13 cellular contexts compared by ENCODE assay signal in genomic region chr11:12199231-12199948, GRCh38.
DNase-seq lines count a peak whose midpoint lies in the region; ATAC-seq, FAIRE-seq and TF ChIP-seq lines count a peak whose summit lies in the region.
"Had no signal": no experiment of that assay in that cellular context is flagged by ENCODE, and none has a peak within 500 bp of the region (broad histone marks: within the 10 kb centered on the region; RNA-seq: fewer than 3 reads in every experiment).

No MANE protein-coding gene starts in this region.

- intact Hi-C loops in GM12878 (cut with micrococcal nuclease; ENCODE audit: unreplicated experiment): no loop called here

- H4K20me1 ChIP-seq in GM12878 (ENCODE audit: control insufficient read depth, insufficient read depth) (no peaks in the 10 kb centered on the region), osteoblast (ENCODE audit: insufficient read depth, low read length) (no peaks in the 10 kb centered on the region)

- no peak overlapping the region for H3K9ac ChIP-seq in GM12878 (ENCODE audit: control insufficient read depth, insufficient read depth, low read length)
- H3K9ac ChIP-seq: neural progenitor cell had no signal

- no peaks in the 10 kb centered on the region for H3K27me3 ChIP-seq in GM12878 (replicated peaks in 1 of 2; ENCODE audit: control insufficient read depth in 2 of 2, insufficient read depth in 2 of 2, low read length in 1 of 2)
- H3K27me3 ChIP-seq in osteoblast (ENCODE audit: insufficient read depth, low read length): no peaks in the 10 kb centered on the region
- H3K27me3 ChIP-seq: neural progenitor cell had no signal

- H3K36me3 ChIP-seq in GM12878 (ENCODE audit: control insufficient read depth in 2 of 2, insufficient read depth in 2 of 2, low read length in 1 of 2) (no peaks in the 10 kb centered on the region), osteoblast (ENCODE audit: insufficient read depth, low read length) (peaks cover 56% of the 10 kb centered on the region)
- H3K36me3 ChIP-seq: neural progenitor cell had no signal

- TF ChIP-seq CTCF in GM12878 (IDR thresholded peaks at IDR 0.05 in 2 of 3, conservative IDR thresholded peaks at IDR 0.05 in 1 of 3; ENCODE audit: control insufficient read depth in 2 of 3, extremely low read depth in 1 of 3, insufficient read depth in 1 of 3, low read depth in 3 of 3, low read length in 3 of 3) (peak in 1 of 3 experiments; percentile 6; a peak in 1 of 6 replicates), osteoblast (IDR thresholded peaks at IDR 0.05; ENCODE audit: extremely low read depth, low read depth, low read length) (no peak), GM10248 (IDR thresholded peaks at IDR 0.05; ENCODE audit: control extremely low read depth, extremely low read depth, low read depth, missing control alignments) (no peak)

- peak; percentile 68 for ATAC-seq in GM12878

- CTCF ChIA-PET in GM12878 (lab: Yijun Ruan, JAX): interaction anchor here (0.6 to 2.8 kb wide), 12 partner anchors 9 to 152 kb away, joined by 3 to 12 read pairs (median 5); no protein-coding TSS in a partner anchor
- CTCF ChIA-PET in GM10248 (lab: Yijun Ruan, JAX): interaction anchor here (1.3 to 2.3 kb wide), 10 partner anchors 9 to 155 kb away, joined by 3 to 7 read pairs (median 4); no protein-coding TSS in a partner anchor

- H3K4me3 ChIP-seq in GM12878 (no peak overlapping the region), osteoblast (ENCODE audit: insufficient read depth, low read length) (no peak overlapping the region)
- H3K4me3 ChIP-seq: A549, neural progenitor cell had no signal

- no peak for FAIRE-seq in GM12878 (lab: Jason Lieb, UNC)
- FAIRE-seq: A549, frontal cortex had no signal

- no peak overlapping the region for H3K27ac ChIP-seq in GM12878 (ENCODE audit: control insufficient read depth, insufficient read depth)
- peak overlapping the region; percentile 99 for H3K27ac ChIP-seq in osteoblast (ENCODE audit: low read depth, low read length)
- H3K27ac ChIP-seq: neural progenitor cell had no signal

- BruUV-seq in GM12878 (replicated peaks; lab: Mats Ljungman, UMichigan): no TSS peak

- H3K4me1 ChIP-seq in GM12878 (ENCODE audit: control insufficient read depth, insufficient read depth, low read length) (peaks cover 26% of the 10 kb centered on the region), osteoblast (ENCODE audit: insufficient read depth, low read length) (peaks cover 55% of the 10 kb centered on the region)

- SMC1A ChIA-PET in GM12878 (lab: Charles Lee; ENCODE audit: uncharacterized antibody, unreplicated experiment): interaction anchor here (0.8 to 3.7 kb wide), 13 partner anchors 10 to 151 kb away, joined by 3 to 16 read pairs (median 5); no protein-coding TSS in a partner anchor

- 62% methylated on average over 13 of the region's 13 CpGs for WGBS in GM12878 (ENCODE audit: insufficient coverage, insufficient replicate concordance, low lambda C conversion rate, missing lambda C conversion rate)

- no peak overlapping the region for H2AFZ ChIP-seq in GM12878 (ENCODE audit: control insufficient read depth, low read depth, low read length)
- no peak overlapping the region for H2AFZ ChIP-seq in osteoblast (ENCODE audit: low read length)
- H2AFZ ChIP-seq: neural progenitor cell had no signal

- DNase-seq in NCI-H1436 (lab: John Stamatoyannopoulos, UW) (peak; percentile 21), NCI-H1436 treated with DMSO at 0.1 percent for 48 hours (lab: John Stamatoyannopoulos, UW) (no peak), NCI-H146 (lab: John Stamatoyannopoulos, UW) (peak; percentile 98), GM12878 (ENCODE audit: low read depth, low spot score) (no peak), osteoblast (ENCODE audit: insufficient read length, low spot score, missing footprints) (no peak), GM10248 (ENCODE audit: extremely low spot score) (no peak), D341Med (ENCODE audit: low spot score) (no peak), NCI-H1694 treated with DMSO at 0.1 percent for 48 hours (lab: John Stamatoyannopoulos, UW) (no peak)
- DNase-seq: KBM-7, SW 1271 had no signal

- no peak for TF ChIP-seq RAD21 in GM12878 (IDR thresholded peaks at IDR 0.05; ENCODE audit: insufficient read depth, low read depth, low read length)

- no peak for TF ChIP-seq EP300 in GM12878 (IDR thresholded peaks at IDR 0.05; ENCODE audit: borderline replicate concordance in 1 of 2, control insufficient read depth in 1 of 2, low read depth in 2 of 2, low read length in 2 of 2)

- TF ChIP-seq POLR2A in GM12878 (IDR thresholded peaks at IDR 0.05; ENCODE audit: low read depth, low read length): no peak

- RAD21 ChIA-PET in GM12878 (lab: Charles Lee; ENCODE audit: unreplicated experiment): interaction anchor here (1.0 to 2.7 kb wide), 12 partner anchors 8 to 152 kb away, joined by 3 to 10 read pairs (median 4); no protein-coding TSS in a partner anchor

- H3K9me3 ChIP-seq in GM12878 (replicated peaks; ENCODE audit: control insufficient read depth, insufficient read depth, low read length) (no peaks in the 10 kb centered on the region), osteoblast (ENCODE audit: low read depth, low read length) (no peaks in the 10 kb centered on the region)
- H3K9me3 ChIP-seq: A549 had no signal

- POLR2A ChIA-PET in GM12878 (lab: Charles Lee) (interaction anchor here (1.9 kb wide), 1 partner anchor 10 kb away, joined by 6 read pairs; no protein-coding TSS in a partner anchor), GM10248 (lab: Yijun Ruan, JAX) (no interaction called here)

- H3K79me2 ChIP-seq in GM12878 (ENCODE audit: control insufficient read depth, insufficient read depth, low read length): no peaks in the 10 kb centered on the region
- peaks cover 66% of the 10 kb centered on the region for H3K79me2 ChIP-seq in osteoblast (ENCODE audit: insufficient read depth, low read length)

- H3K4me2 ChIP-seq in GM12878 (ENCODE audit: control insufficient read depth, insufficient read depth) (no peak overlapping the region), osteoblast (ENCODE audit: insufficient read depth, low read length) (no peak overlapping the region)
- H3K4me2 ChIP-seq: A549, neural progenitor cell had no signal

- in situ Hi-C loops in GM12878 (cut with MboI): no loop called here

TF ChIP-seq in GM12878, 131 proteins besides CTCF, POLR2A, EP300 and RAD21:
- TF ChIP-seq POU2F2 (IDR thresholded peaks at IDR 0.05; ENCODE audit: borderline replicate concordance, low read depth, low read length) (no peak), SPI1 (IDR thresholded peaks at IDR 0.05; ENCODE audit: borderline replicate concordance, insufficient read depth, low read depth, low read length) (peak; percentile 51; the same call in 1 of the 2 replicates), EGR1 (IDR thresholded peaks at IDR 0.05; ENCODE audit: borderline replicate concordance in 1 of 2, low read depth in 2 of 2, low read length in 2 of 2) (no peak), SUZ12 (IDR thresholded peaks at IDR 0.05; ENCODE audit: unreplicated experiment) (no peak)

Comparison
In these comparisons a context has a peak if more than half of its experiments do, and no peak if none do; other contexts are left out.
1. DNase-seq: peak in NCI-H1436 (single experiment) and NCI-H146 (single experiment); none in NCI-H1436 treated with DMSO at 0.1 percent for 48 hours (single experiment), GM12878 (single experiment), osteoblast (single experiment), GM10248 (single experiment), D341Med (single experiment) and NCI-H1694 treated with DMSO at 0.1 percent for 48 hours (single experiment).